In genomic region chr11:119100960-119101349, GRCh38 we compare ENCODE assay signal across 8 cellular contexts. TPM values are rescaled to one million over a fixed set of nuclear protein-coding genes. Genes with fewer than 3 reads are reported as not detected.
A peak's percentile ranks its signal among the peaks of the same experiment; 100 is the strongest.
DNase-seq lines count a peak whose midpoint lies in the region; ATAC-seq, FAIRE-seq and TF ChIP-seq lines count a peak whose summit lies in the region.

No MANE protein-coding gene starts in this region.

- FAIRE-seq in pancreas (lab: Jason Lieb, UNC): no peak

- TF ChIP-seq CTCF in DND-41 (IDR thresholded peaks at IDR 0.05; ENCODE audit: borderline replicate concordance, extremely low read depth, low read length, poor library complexity, severe bottlenecking): no peak
- no peak for TF ChIP-seq CTCF in OCI-LY7 (conservative IDR thresholded peaks at IDR 0.05; ENCODE audit: low read length)
- no peak for TF ChIP-seq CTCF in pancreas (IDR thresholded peaks at IDR 0.05)

- no peaks in the 10 kb centered on the region for H4K20me1 ChIP-seq in DND-41 (ENCODE audit: insufficient read depth, low read length)
- no peaks in the 10 kb centered on the region for H4K20me1 ChIP-seq in OCI-LY7 (ENCODE audit: insufficient read depth, low read length)

- POLR2A ChIA-PET in OCI-LY7 (lab: Charles Lee): no interaction called here

- H3K27ac ChIP-seq in DND-41 (ENCODE audit: low read length) (peak overlapping the region; percentile 90), OCI-LY7 (ENCODE audit: low read depth, low read length, poor library complexity, severe bottlenecking) (peak overlapping the region; percentile 86), epithelial cell of prostate (peak overlapping the region; percentile 95), pancreas (peak overlapping the region in 2 of 4 donors; percentile 94 to 96)

- TSS peak; percentile 49 for BruUV-seq in OCI-LY7 (replicated peaks; lab: Mats Ljungman, UMichigan)

- H2AFZ ChIP-seq in DND-41 (ENCODE audit: low read depth, low read length) (peak overlapping the region; percentile 83), OCI-LY7 (ENCODE audit: low read length) (peak overlapping the region; percentile 84; the same call in 1 of the 2 replicates)

- DNase-seq in DND-41 (no peak), OCI-LY7 (ENCODE audit: low spot score) (no peak), epithelial cell of prostate (ENCODE audit: low read depth, low spot score) (no peak), pancreas (peak in 1 of 6 donors; percentile 38), RKO (ENCODE audit: low spot score) (no peak)

- H3K27me3 ChIP-seq in DND-41 (ENCODE audit: insufficient read depth, low read length, poor library complexity): no peaks in the 10 kb centered on the region
- H3K27me3 ChIP-seq in pancreas: no peaks in the 10 kb centered on the region

- H3K9me3 ChIP-seq in DND-41 (ENCODE audit: insufficient read depth, low read length, severe bottlenecking) (no peaks in the 10 kb centered on the region), OCI-LY7 (ENCODE audit: low read length) (no peaks in the 10 kb centered on the region), pancreas (no peaks in the 10 kb centered on the region)

- no peaks in the 10 kb centered on the region for H3K9me2 ChIP-seq in OCI-LY7 (ENCODE audit: insufficient read depth, low read length)

- WGBS in pancreas, 2 donors: 4 to 5% methylated on average over 7 of the region's 7 CpGs

- H3K4me1 ChIP-seq in DND-41 (ENCODE audit: insufficient read depth, low read length) (peaks cover 46% of the 10 kb centered on the region), OCI-LY7 (ENCODE audit: insufficient read depth, low read length, poor library complexity, severe bottlenecking) (peaks cover 50% of the 10 kb centered on the region), pancreas (peaks cover 6 to 22% (median 20%) of the 10 kb centered on the region in 3 donors)

- intact Hi-C loops in OCI-LY7 (cut with micrococcal nuclease; ENCODE audit: unreplicated experiment): loop anchor here (1.0 to 5.0 kb wide), 2 partner anchors 36 to 221 kb away; no protein-coding TSS in a partner anchor
- intact Hi-C loops in pancreas (cut with DNase I): no loop called here

- ATAC-seq in DND-41 (ENCODE audit: insufficient read depth, low read depth) (no peak; the same call in 2 of the 3 replicates), pancreas (no peak), GM19455 (IDR thresholded peaks at IDR 0.05; ENCODE audit: unreplicated experiment) (no peak), GM21367 (IDR thresholded peaks at IDR 0.05; ENCODE audit: unreplicated experiment) (no peak), HG02588 (IDR thresholded peaks at IDR 0.05; ENCODE audit: unreplicated experiment) (no peak)

- peak overlapping the region; percentile 78 for H3K9ac ChIP-seq in DND-41 (ENCODE audit: low read depth, low read length)

- CTCF ChIA-PET in OCI-LY7 (lab: Charles Lee; ENCODE audit: unreplicated experiment): no interaction called here

- peaks cover 36% of the 10 kb centered on the region for H3K79me2 ChIP-seq in DND-41 (ENCODE audit: insufficient read depth, low read length)
- H3K79me2 ChIP-seq in OCI-LY7 (ENCODE audit: insufficient read depth, low read depth, low read length): peaks cover 27% of the 10 kb centered on the region

- H3K36me3 ChIP-seq in DND-41 (ENCODE audit: insufficient read depth, low read length): peaks cover 34% of the 10 kb centered on the region
- H3K36me3 ChIP-seq in OCI-LY7 (ENCODE audit: insufficient read depth, low read length): peaks cover 31% of the 10 kb centered on the region
- H3K36me3 ChIP-seq in pancreas: peaks cover 0 to 18% (median 0%) of the 10 kb centered on the region in 3 donors

- peak overlapping the region; percentile 90 for H3K4me2 ChIP-seq in DND-41 (ENCODE audit: insufficient read depth, low read length)
- H3K4me2 ChIP-seq in OCI-LY7 (ENCODE audit: low read length): peak overlapping the region; percentile 100

- H3K4me3 ChIP-seq in DND-41 (ENCODE audit: low read depth in 1 of 2, low read length in 2 of 2) (peak overlapping the region; percentile 71 to 77), OCI-LY7 (ENCODE audit: low read depth, low read length, poor library complexity, severe bottlenecking) (peak overlapping the region; percentile 88), pancreas (peak overlapping the region; percentile 67 to 86 (median 78))

RNA-seq across cellular contexts. Expression of gene DPAGT1, which starts 0.7 kb away (rescaled TPM):
- 31.7 and 35.8 TPM in 2 replicates for total RNA-seq in OCI-LY7 (2014; rRNA removed; shearing (Covaris generic))
- total RNA-seq in OCI-LY7 (2022) (72.4 and 83.4 TPM in 2 replicates), pancreas (10 to 100 TPM; 21.3 to 46.2 (median 26.1) TPM)
- 10 to 100 TPM; 30.6 to 31.9 TPM for polyA plus RNA-seq in pancreas

RNA-seq across cellular contexts. Expression of gene C2CD2L, which starts 6.2 kb away (rescaled TPM):
- total RNA-seq in OCI-LY7 (2014; rRNA removed; shearing (Covaris generic)): 6.5 and 10.6 TPM in 2 replicates
- 19.0 and 19.9 TPM in 2 replicates for total RNA-seq in OCI-LY7 (2022)
- 1 to 10 TPM; 4.9 to 9.1 (median 6.7) TPM for total RNA-seq in pancreas
- 10 to 100 TPM; 11.9 to 12.3 TPM for polyA plus RNA-seq in pancreas

RNA-seq across cellular contexts. Expression of gene HMBS, which starts 16.3 kb away (rescaled TPM):
- 12.1 and 12.2 TPM in 2 replicates for total RNA-seq in OCI-LY7 (2014; rRNA removed; shearing (Covaris generic))
- 49.6 and 50.0 TPM in 2 replicates for total RNA-seq in OCI-LY7 (2022)
- 10 to 100 TPM in 1 of 6 donors, 1 to 10 TPM in 5; 4.8 to 15.1 (median 8.6) TPM for total RNA-seq in pancreas
- 10 to 100 TPM; 18.9 TPM for polyA plus RNA-seq in pancreas

RNA-seq across cellular contexts. Expression of gene HINFP, which starts 20.4 kb away (rescaled TPM):
- 18.2 and 27.7 TPM in 2 replicates for total RNA-seq in OCI-LY7 (2014; rRNA removed; shearing (Covaris generic))
- 29.6 and 30.8 TPM in 2 replicates for total RNA-seq in OCI-LY7 (2022)
- total RNA-seq in pancreas: 10 to 100 TPM in 3 of 6 donors, 1 to 10 TPM in 3; 8.6 to 19.3 (median 11.3) TPM
- 10 to 100 TPM; 16.7 to 21.3 TPM for polyA plus RNA-seq in pancreas

RNA-seq across cellular contexts. Expression of gene VPS11, which starts 33.3 kb away (rescaled TPM):
- 32.2 and 46.1 TPM in 2 replicates for total RNA-seq in OCI-LY7 (2014; rRNA removed; shearing (Covaris generic))
- total RNA-seq in OCI-LY7 (2022) (23.3 and 25.7 TPM in 2 replicates), pancreas (10 to 100 TPM; 14.2 to 21.2 (median 16.0) TPM)
- polyA plus RNA-seq in pancreas: 10 to 100 TPM; 34.2 to 47.4 TPM
